ENCODE assay signal across 23 cellular contexts in genomic region chrX:48516987-48517386, GRCh38.
"Had no signal": no experiment of that assay in that cellular context is flagged by ENCODE, and none has a peak within 500 bp of the region (broad histone marks: within the 10 kb centered on the region; RNA-seq: fewer than 3 reads in every experiment).

No MANE protein-coding gene starts in this region.

- H3K27ac ChIP-seq: dorsolateral prefrontal cortex, pancreas, right lobe of liver, testis, tibial artery had no signal

- H3K36me3 Mint-ChIP-seq: natural killer cell had no signal

- H3K27ac Mint-ChIP-seq: immature natural killer cell, memory B cell, natural killer cell, progenitor cell of endocrine pancreas, type B pancreatic cell had no signal

- ATAC-seq: left colon, natural killer cell, pancreas, right lobe of liver had no signal

- DNase-seq: cortex of kidney; dorsolateral prefrontal cortex; effector CD4-positive, alpha-beta T cell; hypothalamus; immature natural killer cell; islet precursor cell; kidney glomerular epithelial cell; left colon; natural killer cell; occipital lobe; pancreas; right lobe of liver; small intestine; stimulated activated CD4-positive, alpha-beta T cell treated with anti-CD3 and anti-CD28 coated beads, Interleukin-15, amount 100 ng/mL, for 24 hours; stimulated activated CD4-positive, alpha-beta T cell treated with anti-CD3 and anti-CD28 coated beads, Interleukin-2, amount 100 ng/mL, for 48 hours; stimulated activated naive CD4-positive, alpha-beta T cell; substantia nigra; testis; tibial artery had no signal

- H3K27me3 Mint-ChIP-seq: memory B cell, progenitor cell of endocrine pancreas, type B pancreatic cell had no signal

- H3K9me3 ChIP-seq: pancreas, right lobe of liver, testis, tibial artery had no signal

- H3K4me3 ChIP-seq: dorsolateral prefrontal cortex, lung, pancreas, right lobe of liver, testis, tibial artery had no signal

- H3K9me3 Mint-ChIP-seq: immature natural killer cell, memory B cell, natural killer cell, type B pancreatic cell had no signal

- H3K27me3 ChIP-seq: pancreas, right lobe of liver, testis, tibial artery had no signal

- H3K36me3 ChIP-seq: pancreas, right lobe of liver had no signal

- H3K4me3 Mint-ChIP-seq: immature natural killer cell, memory B cell, natural killer cell, type B pancreatic cell had no signal

- H3K4me1 ChIP-seq: pancreas, right lobe of liver, testis, tibial artery had no signal
